Comparison of ENCODE assay signal across 16 cellular contexts in the genomic region with DNA sequence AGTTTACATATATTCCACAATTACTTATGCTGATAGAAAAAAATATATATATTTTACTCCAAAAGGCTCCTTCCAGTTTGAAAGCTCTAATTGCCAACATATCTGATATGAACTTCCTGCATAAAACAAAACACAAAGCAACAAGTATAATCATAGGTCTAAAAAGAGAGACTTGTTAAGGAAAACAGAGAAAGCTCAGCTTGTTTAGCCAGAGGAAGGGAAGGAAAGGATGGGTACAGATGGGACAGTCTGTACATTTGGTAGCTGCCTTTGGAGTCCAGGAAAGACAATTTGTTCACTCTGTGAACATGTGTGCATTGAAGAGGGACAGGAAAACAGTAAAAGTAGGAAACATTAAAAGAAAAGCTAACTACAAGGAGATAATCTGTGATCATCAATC. TPM values are rescaled to one million over a fixed set of nuclear protein-coding genes. Genes with fewer than 3 reads are reported as not detected.
DNase-seq lines count a peak whose midpoint lies in the region; ATAC-seq and TF ChIP-seq lines count a peak whose summit lies in the region.
"Had no signal": no experiment of that assay in that cellular context is flagged by ENCODE, and none has a peak within 500 bp of the region (broad histone marks: within the 10 kb centered on the region; RNA-seq: fewer than 3 reads in every experiment).

No MANE protein-coding gene starts in this region.

- H3K27me3 ChIP-seq in RWPE2 (ENCODE audit: insufficient read depth, poor library complexity, severe bottlenecking) (no peaks in the 10 kb centered on the region), endodermal cell (ENCODE audit: control insufficient read depth, insufficient read depth, low read length, poor library complexity, severe bottlenecking) (no peaks in the 10 kb centered on the region), upper lobe of left lung (no peaks in the 10 kb centered on the region), H9 (ENCODE audit: insufficient read depth, low read length) (no peaks in the 10 kb centered on the region), HAP-1 (ENCODE audit: low read depth) (no peaks in the 10 kb centered on the region)
- H3K27me3 ChIP-seq: BE2C had no signal

- no peak overlapping the region for H3T11ph ChIP-seq in H9 (ENCODE audit: low read length)

- H2BK5ac ChIP-seq in H9 (ENCODE audit: insufficient read length, low read length): no peak overlapping the region

- no peaks in the 10 kb centered on the region for H3K23me2 ChIP-seq in H9 (ENCODE audit: insufficient read length, low read depth, low read length, poor library complexity, severe bottlenecking)

- no peaks in the 10 kb centered on the region for H3K79me1 ChIP-seq in H9 (ENCODE audit: insufficient read depth, low read depth, low read length, poor library complexity, severe bottlenecking)

- H3K9me3 Mint-ChIP-seq in endodermal cell (peaks cover 1% of the 10 kb centered on the region), nephron (no peaks in the 10 kb centered on the region), H9 (no peaks in the 10 kb centered on the region)
- H3K9me3 Mint-ChIP-seq: CD4-positive, alpha-beta memory T cell had no signal

- H2BK15ac ChIP-seq in H9 (ENCODE audit: low read depth, low read length): no peak overlapping the region

- DNase-seq in RWPE2 (ENCODE audit: low spot score) (no peak), endodermal cell (no peak), upper lobe of left lung (no peak), H9 (no peak), HAP-1 (ENCODE audit: low spot score in 2 of 2) (no peak), NCI-H1105 treated with DMSO at 0.1 percent for 48 hours (lab: John Stamatoyannopoulos, UW) (no peak)
- DNase-seq: BE2C; CD4-positive, alpha-beta memory T cell; GOT3; Karpas-422; MM.1S; NCI-H187 treated with DMSO at 0.1 percent for 48 hours; NCI-H774; Right ventricle myocardium superior had no signal

- H3K9ac ChIP-seq in endodermal cell (ENCODE audit: extremely low read depth, low read length, poor library complexity, severe bottlenecking) (no peak overlapping the region), H9 (ENCODE audit: extremely low read depth, insufficient read length, low read length) (no peak overlapping the region)

- no peak for TF ChIP-seq POLR2A in upper lobe of left lung (IDR thresholded peaks at IDR 0.05)

- H3K36me3 ChIP-seq in RWPE2 (ENCODE audit: low read depth) (no peaks in the 10 kb centered on the region), endodermal cell (ENCODE audit: control insufficient read depth, insufficient read depth, low read length) (no peaks in the 10 kb centered on the region), upper lobe of left lung (no peaks in the 10 kb centered on the region), HAP-1 (replicated peaks) (no peaks in the 10 kb centered on the region)
- H3K36me3 ChIP-seq: BE2C had no signal

- H4K20me1 ChIP-seq in H9 (ENCODE audit: control insufficient read depth, insufficient read depth, insufficient read length): no peaks in the 10 kb centered on the region

- H3K56ac ChIP-seq in H9 (ENCODE audit: insufficient read length, low read depth, low read length): no peak overlapping the region

- H3K4ac ChIP-seq in H9 (ENCODE audit: low read depth, low read length): no peak overlapping the region

- no peak overlapping the region for H2BK12ac ChIP-seq in H9 (ENCODE audit: insufficient read length, low read depth, low read length)

- H2AK5ac ChIP-seq in H9 (ENCODE audit: insufficient read length, low read length): no peak overlapping the region

- H3K14ac ChIP-seq in H9 (ENCODE audit: insufficient read depth, low read length): no peak overlapping the region

- no peak overlapping the region for H4K91ac ChIP-seq in H9 (ENCODE audit: insufficient read length, low read depth, low read length)

- TF ChIP-seq EP300 in upper lobe of left lung (IDR thresholded peaks at IDR 0.05): no peak

- no peak overlapping the region for H2BK20ac ChIP-seq in H9 (ENCODE audit: low read depth, low read length, poor library complexity, severe bottlenecking)

- no peak overlapping the region for H3K23ac ChIP-seq in H9 (ENCODE audit: insufficient read length, low read depth, low read length)

- no peak overlapping the region for H3K4me3 ChIP-seq in RWPE2 (ENCODE audit: severe bottlenecking)
- H3K4me3 ChIP-seq in endodermal cell (ENCODE audit: low read length): peak overlapping the region; percentile 67
- no peak overlapping the region for H3K4me3 ChIP-seq in upper lobe of left lung
- no peak overlapping the region for H3K4me3 ChIP-seq in HAP-1

- no peak overlapping the region for H3K4me2 ChIP-seq in H9 (ENCODE audit: insufficient read depth, insufficient read length, low read length)

- no peak overlapping the region for H2BK120ac ChIP-seq in H9 (ENCODE audit: low read depth, low read length, poor library complexity, severe bottlenecking)

- no peaks in the 10 kb centered on the region for H3K79me2 ChIP-seq in H9 (ENCODE audit: insufficient read depth, low read length)

- H2AFZ ChIP-seq in H9 (ENCODE audit: low read length): no peak overlapping the region

- ATAC-seq in RWPE2 (ENCODE audit: low read depth): no peak
- no peak for ATAC-seq in upper lobe of left lung (ENCODE audit: low FRiP score in 2 of 2)
- ATAC-seq: Panc1 had no signal

- H3K4me3 Mint-ChIP-seq in endodermal cell: no peak overlapping the region
- H3K4me3 Mint-ChIP-seq in nephron: peak overlapping the region in 2 of 3 experiments; percentile 3 to 48
- H3K4me3 Mint-ChIP-seq in H9: no peak overlapping the region
- H3K4me3 Mint-ChIP-seq: CD4-positive, alpha-beta memory T cell had no signal

- H3K9me3 ChIP-seq in RWPE2 (ENCODE audit: severe bottlenecking) (no peaks in the 10 kb centered on the region), endodermal cell (ENCODE audit: control insufficient read depth, low read length) (no peaks in the 10 kb centered on the region), upper lobe of left lung (no peaks in the 10 kb centered on the region), H9 (ENCODE audit: control insufficient read depth, low read depth, low read length) (no peaks in the 10 kb centered on the region), HAP-1 (no peaks in the 10 kb centered on the region)
- H3K9me3 ChIP-seq: BE2C had no signal

- no peak overlapping the region for H4K5ac ChIP-seq in H9 (ENCODE audit: insufficient read length, low read depth, low read length)

- in situ Hi-C loops in HAP-1 (cut with MboI; ENCODE audit: low sequenced_read_pairs): no loop called here

- peak overlapping the region; percentile 21 for H3K27ac ChIP-seq in RWPE2 (ENCODE audit: poor library complexity, severe bottlenecking)
- H3K27ac ChIP-seq in endodermal cell (ENCODE audit: low read depth, low read length): no peak overlapping the region
- peak overlapping the region in 3 of 4 donors; percentile 38 to 75 (median 63) for H3K27ac ChIP-seq in upper lobe of left lung
- no peak overlapping the region for H3K27ac ChIP-seq in H9 (ENCODE audit: insufficient read length, low read depth, low read length)

- TF ChIP-seq CTCF in RWPE2 (IDR thresholded peaks at IDR 0.05; ENCODE audit: poor library complexity, severe bottlenecking): no peak
- TF ChIP-seq CTCF in endodermal cell (conservative IDR thresholded peaks at IDR 0.05): no peak
- TF ChIP-seq CTCF in nephron (IDR thresholded peaks at IDR 0.05; ENCODE audit: unreplicated experiment in 3 of 3): no peak
- no peak for TF ChIP-seq CTCF in upper lobe of left lung (IDR thresholded peaks at IDR 0.05)
- TF ChIP-seq CTCF in H9 (conservative IDR thresholded peaks at IDR 0.05): no peak

- H3K27ac Mint-ChIP-seq in endodermal cell: no peak overlapping the region
- peak overlapping the region; percentile 46 to 67 (median 57) for H3K27ac Mint-ChIP-seq in nephron
- H3K27ac Mint-ChIP-seq in H9: peak overlapping the region in 1 of 3 experiments; percentile 19; a peak in 1 of 7 replicates

- no peaks in the 10 kb centered on the region for H3K27me3 Mint-ChIP-seq in endodermal cell (ENCODE audit: insufficient read depth)
- H3K27me3 Mint-ChIP-seq in nephron (ENCODE audit: low read depth): no peaks in the 10 kb centered on the region
- peaks cover 2% of the 10 kb centered on the region; the same call in 1 of the 2 replicates for H3K27me3 Mint-ChIP-seq in H9 (ENCODE audit: low read depth)

- no peak overlapping the region for H3K18ac ChIP-seq in H9 (ENCODE audit: insufficient read length, low read depth, low read length)

- H3K4me1 ChIP-seq in RWPE2 (ENCODE audit: insufficient read depth, poor library complexity, severe bottlenecking): peaks cover 28% of the 10 kb centered on the region
- peaks cover 16% of the 10 kb centered on the region for H3K4me1 ChIP-seq in endodermal cell (ENCODE audit: control insufficient read depth, insufficient read depth, low read length)
- peaks cover 26 to 55% (median 32%) of the 10 kb centered on the region in 4 donors for H3K4me1 ChIP-seq in upper lobe of left lung
- no peaks in the 10 kb centered on the region; the same call in 1 of the 2 replicates for H3K4me1 ChIP-seq in H9 (ENCODE audit: insufficient read depth, low read length)
- peaks cover 54% of the 10 kb centered on the region for H3K4me1 ChIP-seq in HAP-1
- H3K4me1 ChIP-seq: BE2C had no signal

- H3K4me1 Mint-ChIP-seq in endodermal cell (peaks cover 43% of the 10 kb centered on the region), nephron (peaks cover 48% of the 10 kb centered on the region), H9 (peaks cover 26 to 28% of the 10 kb centered on the region in 2 experiments)

- no peak overlapping the region for H4K8ac ChIP-seq in H9 (replicated peaks; ENCODE audit: insufficient read length, low read depth, low read length)

- H3K36me3 Mint-ChIP-seq in endodermal cell (ENCODE audit: low read depth) (no peaks in the 10 kb centered on the region), nephron (ENCODE audit: low read depth) (no peaks in the 10 kb centered on the region), H9 (ENCODE audit: insufficient read depth in 1 of 3, low read depth in 3 of 3) (peaks cover 0 to 2% (median 0%) of the 10 kb centered on the region in 3 experiments; a peak in 1 of 7 replicates)
- H3K36me3 Mint-ChIP-seq: CD4-positive, alpha-beta memory T cell had no signal

RNA-seq across cellular contexts. Expression of a gene that starts 45.7 kb away (rescaled TPM):
- total RNA-seq in endodermal cell: 10 to 100 TPM; 21.0 to 27.8 TPM
- 28.9 TPM for polyA plus RNA-seq in endodermal cell (2013, experiment 1 of 2)
- 29.6 TPM for polyA plus RNA-seq in endodermal cell (2013, experiment 2 of 2)
- 10 to 100 TPM; 17.4 to 31.8 (median 23.1) TPM for total RNA-seq in upper lobe of left lung
- 21.0 and 22.3 TPM in 2 replicates for total RNA-seq in H9 (2021)

Comparison
In these comparisons a context has a peak if more than half of its experiments do, and no peak if none do; other contexts are left out.
1. H3K27ac ChIP-seq: peak in RWPE2 (single experiment) and upper lobe of left lung (3 of 4); none in endodermal cell (single experiment) and H9 (single experiment).
2. H3K4me3 Mint-ChIP-seq: peak in nephron (2 of 3); none in endodermal cell (single experiment) and H9 (0 of 2).